In genomic region chr11:12430912-12431311, GRCh38 we compare ENCODE assay signal across 10 cellular contexts. TPM values are rescaled to one million over a fixed set of nuclear protein-coding genes. Genes with fewer than 3 reads are reported as not detected.
DNase-seq lines count a peak whose midpoint lies in the region; ATAC-seq and TF ChIP-seq lines count a peak whose summit lies in the region.
"Had no signal": no experiment of that assay in that cellular context is flagged by ENCODE, and none has a peak within 500 bp of the region (broad histone marks: within the 10 kb centered on the region; RNA-seq: fewer than 3 reads in every experiment).

No MANE protein-coding gene starts in this region.

- no peak overlapping the region for H4K5ac ChIP-seq in mesendoderm (ENCODE audit: low read length)

- no peak overlapping the region for H2BK15ac ChIP-seq in mesendoderm (replicated peaks; ENCODE audit: low read depth)

- H3K36me3 Mint-ChIP-seq in type B pancreatic cell, result peaks cover 7% of the 10 kb centered on the region
- H3K36me3 Mint-ChIP-seq in activated T-cell treated with anti-CD3 and anti-CD28 coated beads, Interleukin-2, amount 50 U/mL, for 24 hours (ENCODE audit: low read depth), result no peaks in the 10 kb centered on the region

- H3K4me1 Mint-ChIP-seq in type B pancreatic cell (ENCODE audit: unreplicated experiment), result peaks cover 57% of the 10 kb centered on the region
- H3K4me1 Mint-ChIP-seq in activated T-cell treated with anti-CD3 and anti-CD28 coated beads, Interleukin-2, amount 50 U/mL, for 24 hours (ENCODE audit: low read depth), result no peaks in the 10 kb centered on the region

- no peak overlapping the region for H3K56ac ChIP-seq in mesendoderm (ENCODE audit: low read length)

- WGBS in mesendoderm (ENCODE audit: extremely low coverage, insufficient coverage, low lambda C conversion rate), result no CpG with 5 or more reads among the region's 4 CpGs

- H3K4me2 ChIP-seq in mesendoderm (ENCODE audit: low read length), result no peak overlapping the region

- H3K36me3 ChIP-seq in mesendoderm (ENCODE audit: control insufficient read depth, insufficient read depth, low read length), result no peaks in the 10 kb centered on the region

- in situ Hi-C loops in ACHN (cut with HindIII; ENCODE audit: low pct_ligation_motif_present, low pct_unique_long_range_greater_than_20kb, low sequenced_read_pairs), result no loop called here

- no peaks in the 10 kb centered on the region for H3K27me3 ChIP-seq in mesendoderm (ENCODE audit: insufficient read depth, low read length, poor library complexity)

- no peak overlapping the region for H3K9ac ChIP-seq in mesendoderm (ENCODE audit: low read length)

- H3K27ac ChIP-seq in epithelial cell of prostate (peak overlapping the region; percentile 71), mesendoderm (ENCODE audit: low read depth, low read length) (no peak overlapping the region)
- H3K27ac ChIP-seq: VCaP had no signal

- H3K4me3 Mint-ChIP-seq in type B pancreatic cell, result no peak overlapping the region
- H3K4me3 Mint-ChIP-seq in activated T-cell treated with anti-CD3 and anti-CD28 coated beads, Interleukin-2, amount 50 U/mL, for 24 hours, result no peak overlapping the region

- TF ChIP-seq CTCF in type B pancreatic cell (conservative IDR thresholded peaks at IDR 0.05), result no peak

- H3K23ac ChIP-seq in mesendoderm (ENCODE audit: low read length), result no peak overlapping the region

- H4K8ac ChIP-seq in mesendoderm (ENCODE audit: low read depth, low read length), result no peak overlapping the region

- H2BK120ac ChIP-seq in mesendoderm (ENCODE audit: low read depth, low read length), result no peak overlapping the region

- no peak overlapping the region for H3K18ac ChIP-seq in mesendoderm (ENCODE audit: low read length)

- no peak overlapping the region for H3K4me3 ChIP-seq in mesendoderm (ENCODE audit: low read length)

- no peaks in the 10 kb centered on the region for H3K79me1 ChIP-seq in mesendoderm (ENCODE audit: low read length)

- no peak overlapping the region for H2BK5ac ChIP-seq in mesendoderm (ENCODE audit: low read length)

- DNase-seq in NCI-H226 (peak; percentile 79), epithelial cell of prostate (ENCODE audit: low read depth, low spot score) (peak; percentile 22), mesendoderm (no peak), type B pancreatic cell (ENCODE audit: extremely low spot score, unreplicated experiment) (no peak), ACHN (no peak), NCI-H1417 (lab: John Stamatoyannopoulos, UW) (no peak)
- no peak for DNase-seq in activated T-cell treated with anti-CD3 and anti-CD28 coated beads, Interleukin-2, amount 50 U/mL, for 24 hours
- DNase-seq: NCI-H446 treated with DMSO at 0.1 percent for 48 hours had no signal

- peaks cover 6% of the 10 kb centered on the region for H3K4me1 ChIP-seq in mesendoderm (ENCODE audit: control insufficient read depth, low read depth, low read length)

- H3K27me3 Mint-ChIP-seq in type B pancreatic cell, result no peaks in the 10 kb centered on the region
- no peaks in the 10 kb centered on the region for H3K27me3 Mint-ChIP-seq in activated T-cell treated with anti-CD3 and anti-CD28 coated beads, Interleukin-2, amount 50 U/mL, for 24 hours

- no peaks in the 10 kb centered on the region for H3K9me3 Mint-ChIP-seq in type B pancreatic cell
- H3K9me3 Mint-ChIP-seq in activated T-cell treated with anti-CD3 and anti-CD28 coated beads, Interleukin-2, amount 50 U/mL, for 24 hours, result no peaks in the 10 kb centered on the region

- H2AK5ac ChIP-seq in mesendoderm (ENCODE audit: low read length), result no peak overlapping the region

- ATAC-seq in HG02588 (IDR thresholded peaks at IDR 0.05; ENCODE audit: unreplicated experiment), result no peak

- peak overlapping the region; percentile 62 for H3K27ac Mint-ChIP-seq in type B pancreatic cell
- no peak overlapping the region for H3K27ac Mint-ChIP-seq in activated T-cell treated with anti-CD3 and anti-CD28 coated beads, Interleukin-2, amount 50 U/mL, for 24 hours

- H3K4ac ChIP-seq in mesendoderm (ENCODE audit: low read depth, low read length), result peak overlapping the region; percentile 37

- no peaks in the 10 kb centered on the region for H3K79me2 ChIP-seq in mesendoderm (ENCODE audit: control insufficient read depth, insufficient read depth, low read length)

RNA-seq across cellular contexts. Expression of gene PARVA, which starts 53.5 kb away (rescaled TPM):
- 14.9 TPM for polyA plus RNA-seq in mesendoderm (2013, experiment 1 of 2)
- 15.8 TPM for polyA plus RNA-seq in mesendoderm (2013, experiment 2 of 2)
- total RNA-seq in type B pancreatic cell (ENCODE audit: low replicate concordance), result 32.3 and 49.4 TPM in 2 replicates

Comparison
In these comparisons a context has a peak if more than half of its experiments do, and no peak if none do; other contexts are left out.
1. DNase-seq: peak in NCI-H226 (single experiment) and epithelial cell of prostate (single experiment); none in mesendoderm (single experiment), type B pancreatic cell (single experiment), ACHN (single experiment), activated T-cell treated with anti-CD3 and anti-CD28 coated beads, Interleukin-2, amount 50 U/mL, for 24 hours (single experiment) and NCI-H1417 (0 of 3).